Comparison of ENCODE assay signal across 35 cellular contexts in genomic region chr19:23706657-23707056, GRCh38. TPM values are rescaled to one million over a fixed set of nuclear protein-coding genes. Genes with fewer than 3 reads are reported as not detected.
"Had no signal": no experiment of that assay in that cellular context is flagged by ENCODE, and none has a peak within 500 bp of the region (broad histone marks: within the 10 kb centered on the region; RNA-seq: fewer than 3 reads in every experiment).

No MANE protein-coding gene starts in this region.

- H3K4me2 ChIP-seq: KMS-11 had no signal

- H3K9me3 ChIP-seq: MG63 had no signal

- H3K36me3 ChIP-seq: MG63 had no signal

- H3K9ac ChIP-seq: KMS-11 had no signal

- H3K4me3 ChIP-seq: MG63 had no signal

- H3K27ac ChIP-seq: KMS-11 had no signal

- H3K27me3 ChIP-seq: MG63 had no signal

- DNase-seq: Karpas-422, Kasumi-1, MG63, MM.1S, MV-4-11, NCI-H1048, NCI-H1092, NCI-H1092 treated with DMSO at 0.1 percent for 48 hours, NCI-H1105, NCI-H1105 treated with DMSO at 0.1 percent for 48 hours, NCI-H1417, NCI-H1417 treated with DMSO at 0.1 percent for 48 hours, NCI-H1436, NCI-H1436 treated with DMSO at 0.1 percent for 48 hours, NCI-H146, NCI-H1694, NCI-H1694 treated with DMSO at 0.1 percent for 48 hours, NCI-H187, NCI-H187 treated with DMSO at 0.1 percent for 48 hours, NCI-H1930, NCI-H2029, NCI-H2029 treated with DMSO at 0.1 percent for 48 hours, NCI-H2081, NCI-H2081 treated with DMSO at 0.1 percent for 48 hours, NCI-H2107, NCI-H2171, NCI-H2171 treated with DMSO at 0.1 percent for 48 hours, NCI-H2227 treated with DMSO at 0.1 percent for 48 hours, NCI-H226, NCI-H345, NCI-H446, NCI-H446 treated with DMSO at 0.1 percent for 48 hours, NCI-H510A had no signal

RNA-seq across cellular contexts. Expression of gene ZNF681, which starts 52.0 kb away (rescaled TPM):
- total RNA-seq: MCF 10A had no signal
